Comparison of ENCODE assay signal across 1 cellular context in genomic region chr12:6548556-6549378, GRCh38.
TF ChIP-seq lines count a peak whose summit lies in the region.

No MANE protein-coding gene starts in this region.

TF ChIP-seq in A549, 52 proteins besides CTCF, POLR2A, EP300 and RAD21 (continued from another document):
- TF ChIP-seq NR3C1 (IDR thresholded peaks at IDR 0.05) (no peak), HEYL (CRISPR knock-in tag; IDR thresholded peaks at IDR 0.05) (no peak)
